ENCODE assay signal across 23 cellular contexts in the genomic region with DNA sequence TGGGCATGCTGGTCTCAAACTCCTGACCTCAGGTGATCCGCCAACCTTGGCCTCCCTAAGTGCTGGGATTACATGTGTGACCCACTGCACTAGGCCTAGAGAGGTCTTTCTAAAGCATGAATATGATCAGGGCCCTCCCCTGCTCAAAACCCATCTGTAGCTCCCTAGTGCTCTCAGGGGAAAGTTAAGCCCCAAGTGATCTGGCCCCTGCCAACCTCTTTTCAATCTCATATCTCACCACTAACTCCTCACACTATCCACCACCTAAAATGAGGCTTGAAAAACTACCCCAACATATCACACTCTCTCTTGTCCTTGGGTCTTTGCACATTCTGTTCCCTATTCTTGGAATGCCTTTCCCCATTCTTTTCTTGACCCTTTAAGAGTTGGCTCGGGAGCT. TPM values are rescaled to one million over a fixed set of nuclear protein-coding genes. Genes with fewer than 3 reads are reported as not detected.
"Had no signal": no experiment of that assay in that cellular context is flagged by ENCODE, and none has a peak within 500 bp of the region (broad histone marks: within the 10 kb centered on the region; RNA-seq: fewer than 3 reads in every experiment).

No MANE protein-coding gene starts in this region.

- H3K9me3 Mint-ChIP-seq: activated naive CD4-positive, alpha-beta T cell treated with anti-CD3 and anti-CD28 coated beads, Interleukin-2, amount 50 U/mL, for 72 hours; activated T-cell treated with anti-CD3 and anti-CD28 coated beads, Interleukin-2, amount 50 U/mL, for 72 hours; stimulated activated naive B cell treated with anti-CD40 and anti-IgM and Interleukin-4, amounts not matched to agents 10 μg/mL and 1 μg/mL and 100 μg/mL, for 72 hours; T-helper 2 cell treated with Interferon-gamma antibody and Interleukin-4, amounts not matched to agents 5 μg/mL and 100 μg/mL, for 36 hours; WTC11 had no signal

- H3K4me3 Mint-ChIP-seq: activated T-cell treated with anti-CD3 and anti-CD28 coated beads, Interleukin-2, amount 50 U/mL, for 72 hours; WTC11 had no signal

- DNase-seq: activated CD4-positive, alpha-beta T cell treated with anti-CD3 and anti-CD28 coated beads for 48 hours; activated CD8-positive, alpha-beta memory T cell treated with anti-CD3 and anti-CD28 coated beads for 24 hours; activated CD8-positive, alpha-beta memory T cell treated with anti-CD3 and anti-CD28 coated beads, Interleukin-2, amount 50 U/mL, for 48 hours; activated effector memory CD4-positive, alpha-beta T cell treated with anti-CD3 and anti-CD28 coated beads, Interleukin-2, amount 50 U/mL, for 16 hours; activated T-cell treated with anti-CD3 and anti-CD28 coated beads, Interleukin-2, amount 50 U/mL, for 72 hours; head of caudate nucleus; left ventricle myocardium superior; pancreas; right lobe of liver; small intestine; stimulated activated CD4-positive, alpha-beta T cell treated with anti-CD3 and anti-CD28 coated beads, Interleukin-4, amount 100 ng/mL, for 4 hours; stimulated activated naive B cell treated with anti-CD40 and anti-IgM and Interleukin-4, amounts not matched to agents 10 μg/mL and 1 μg/mL and 100 μg/mL, for 72 hours; upper lobe of right lung had no signal

- H3K27ac ChIP-seq: adrenal gland, cardiac muscle cell, neutrophil, pancreas, right lobe of liver, SK-N-MC, thoracic aorta, upper lobe of right lung had no signal

- FAIRE-seq: frontal cortex, pancreas, small intestine had no signal

- H3K9me3 ChIP-seq: adrenal gland, neutrophil, pancreas, right lobe of liver, thoracic aorta, upper lobe of right lung had no signal

- H3K4me3 ChIP-seq: adrenal gland, cardiac muscle cell, pancreas, right lobe of liver, SK-N-MC, thoracic aorta, upper lobe of right lung had no signal

- H3K27me3 ChIP-seq: adrenal gland, cardiac muscle cell, pancreas, right lobe of liver, upper lobe of right lung had no signal

- H3K27ac Mint-ChIP-seq: activated T-cell treated with anti-CD3 and anti-CD28 coated beads, Interleukin-2, amount 50 U/mL, for 72 hours; stimulated activated naive B cell treated with anti-CD40 and anti-IgM and Interleukin-4, amounts not matched to agents 10 μg/mL and 1 μg/mL and 100 μg/mL, for 72 hours; WTC11 had no signal

- H3K36me3 ChIP-seq: neutrophil, pancreas, right lobe of liver had no signal

- ATAC-seq: activated naive CD4-positive, alpha-beta T cell treated with anti-CD3 and anti-CD28 coated beads, Interleukin-2, amount 50 U/mL, for 72 hours; activated T-cell treated with anti-CD3 and anti-CD28 coated beads, Interleukin-2, amount 50 U/mL, for 72 hours; left ventricle myocardium superior; pancreas; right lobe of liver; stimulated activated naive B cell treated with anti-CD40 and anti-IgM and Interleukin-4, amounts not matched to agents 10 μg/mL and 1 μg/mL and 100 μg/mL, for 72 hours; upper lobe of right lung; WTC11 had no signal

RNA-seq across cellular contexts. Expression of a gene that starts 20.5 kb away (rescaled TPM):
- total RNA-seq: frontal cortex, kidney epithelial cell, left ventricle myocardium superior, right lobe of liver, thoracic aorta had no signal
